9 cellular contexts compared by ENCODE assay signal in genomic region chr1:171313319-171313834, GRCh38. TPM values are rescaled to one million over a fixed set of nuclear protein-coding genes. Genes with fewer than 3 reads are reported as not detected.
DNase-seq lines count a peak whose midpoint lies in the region; ATAC-seq, FAIRE-seq and TF ChIP-seq lines count a peak whose summit lies in the region.
"Had no signal": no experiment of that assay in that cellular context is flagged by ENCODE, and none has a peak within 500 bp of the region (broad histone marks: within the 10 kb centered on the region; RNA-seq: fewer than 3 reads in every experiment).

No MANE protein-coding gene starts in this region.

- intact Hi-C loops in activated CD4-positive, alpha-beta T cell treated with anti-CD3 and anti-CD28 coated beads for 36 hours (cut with DNase I, micrococcal nuclease), result loop anchor here (1.0 to 10.0 kb wide), 7 partner anchors 231 to 1419 kb away; partner anchors contain the start of genes KIFAP3 (in 1 of the 2), SCYL3 (in 1 of the 2) and VAMP4 (in 1 of the 2)
- intact Hi-C loops in GM12878 (cut with micrococcal nuclease; ENCODE audit: unreplicated experiment), result loop anchor here (1.0 to 10.0 kb wide), 2 partner anchors 229 to 346 kb away; no protein-coding TSS in a partner anchor
- intact Hi-C loops in activated T-helper 1 cell treated with anti-CD3 and anti-CD28 coated beads, Interleukin-12 subunit alpha, Interleukin-12 subunit beta, Interleukin-2, Interleukin-4 antibody, amounts not matched to agents 30 ng/mL and 10 ng/mL and 1 ng/mL, durations not matched to agents 14 hours and 24 hours and 36 hours (cut with micrococcal nuclease), result loop anchor here (1.0 to 10.0 kb wide), 5 partner anchors 68 to 1389 kb away; partner anchors contain the start of gene GORAB

- no peak for FAIRE-seq in GM12878 (lab: Jason Lieb, UNC)

- H3K9ac ChIP-seq in GM12878 (ENCODE audit: control insufficient read depth, insufficient read depth, low read length) (no peak overlapping the region), skeletal muscle satellite cell (ENCODE audit: low read depth, low read length) (no peak overlapping the region)

- H3K27me3 ChIP-seq in GM12878 (replicated peaks in 1 of 2; ENCODE audit: control insufficient read depth in 2 of 2, insufficient read depth in 2 of 2, low read length in 1 of 2), result no peaks in the 10 kb centered on the region
- peaks cover 3% of the 10 kb centered on the region for H3K27me3 ChIP-seq in skeletal muscle satellite cell (ENCODE audit: control insufficient read depth, insufficient read depth, low read length)

- no TSS peak for BruUV-seq in GM12878 (replicated peaks; lab: Mats Ljungman, UMichigan)

- TF ChIP-seq EP300 in GM12878 (IDR thresholded peaks at IDR 0.05; ENCODE audit: borderline replicate concordance in 1 of 2, control insufficient read depth in 1 of 2, low read depth in 2 of 2, low read length in 2 of 2), result no peak; a peak in 1 of 4 replicates

- H3K4me3 Mint-ChIP-seq in activated CD4-positive, alpha-beta T cell treated with anti-CD3 and anti-CD28 coated beads for 36 hours, result no peak overlapping the region
- H3K4me3 Mint-ChIP-seq in activated T-helper 1 cell treated with anti-CD3 and anti-CD28 coated beads, Interleukin-12 subunit alpha, Interleukin-12 subunit beta, Interleukin-2, Interleukin-4 antibody, amounts not matched to agents 30 ng/mL and 10 ng/mL and 1 ng/mL, durations not matched to agents 14 hours and 24 hours and 36 hours, result no peak overlapping the region

- H3K4me1 ChIP-seq in GM12878 (ENCODE audit: control insufficient read depth, insufficient read depth, low read length), result 0 out of 2 replicates have a peak, but pooled peaks cover 6% of the 10 kb centered on the region
- H3K4me1 ChIP-seq in skeletal muscle satellite cell (ENCODE audit: control insufficient read depth, insufficient read depth, low read length), result peaks cover 6% of the 10 kb centered on the region

- no peaks in the 10 kb centered on the region for H3K27me3 Mint-ChIP-seq in activated CD4-positive, alpha-beta T cell treated with anti-CD3 and anti-CD28 coated beads for 36 hours
- no peaks in the 10 kb centered on the region for H3K27me3 Mint-ChIP-seq in activated T-helper 1 cell treated with anti-CD3 and anti-CD28 coated beads, Interleukin-12 subunit alpha, Interleukin-12 subunit beta, Interleukin-2, Interleukin-4 antibody, amounts not matched to agents 30 ng/mL and 10 ng/mL and 1 ng/mL, durations not matched to agents 14 hours and 24 hours and 36 hours (ENCODE audit: insufficient read depth)

- H3K27ac ChIP-seq in GM12878 (ENCODE audit: control insufficient read depth, insufficient read depth), result no peak overlapping the region
- H3K27ac ChIP-seq: VCaP had no signal

- no peak for TF ChIP-seq RAD21 in GM12878 (IDR thresholded peaks at IDR 0.05; ENCODE audit: insufficient read depth, low read depth, low read length)

- in situ Hi-C loops in GM12878 (cut with MboI), result no loop called here

- SMC1A ChIA-PET in GM12878 (lab: Charles Lee; ENCODE audit: uncharacterized antibody, unreplicated experiment), result interaction anchor here (0.7 to 4.0 kb wide), 27 partner anchors 9 to 428 kb away, joined by 3 to 60 read pairs (median 4); partner anchors contain the start of gene FMO1

- no peaks in the 10 kb centered on the region for H3K79me2 ChIP-seq in GM12878 (ENCODE audit: control insufficient read depth, insufficient read depth, low read length)

- RAD21 ChIA-PET in GM12878 (lab: Charles Lee; ENCODE audit: unreplicated experiment), result interaction anchor here (0.8 to 2.0 kb wide), 19 partner anchors 27 to 1419 kb away, joined by 3 to 46 read pairs (median 5); partner anchors contain the start of gene PRRC2C

- H3K36me3 Mint-ChIP-seq in activated CD4-positive, alpha-beta T cell treated with anti-CD3 and anti-CD28 coated beads for 36 hours (ENCODE audit: low read depth), result no peaks in the 10 kb centered on the region
- peaks cover 1% of the 10 kb centered on the region for H3K36me3 Mint-ChIP-seq in activated T-helper 1 cell treated with anti-CD3 and anti-CD28 coated beads, Interleukin-12 subunit alpha, Interleukin-12 subunit beta, Interleukin-2, Interleukin-4 antibody, amounts not matched to agents 30 ng/mL and 10 ng/mL and 1 ng/mL, durations not matched to agents 14 hours and 24 hours and 36 hours (ENCODE audit: low read depth)

- no peaks in the 10 kb centered on the region for H3K9me3 Mint-ChIP-seq in activated CD4-positive, alpha-beta T cell treated with anti-CD3 and anti-CD28 coated beads for 36 hours (ENCODE audit: low read depth)
- H3K9me3 Mint-ChIP-seq in activated T-helper 1 cell treated with anti-CD3 and anti-CD28 coated beads, Interleukin-12 subunit alpha, Interleukin-12 subunit beta, Interleukin-2, Interleukin-4 antibody, amounts not matched to agents 30 ng/mL and 10 ng/mL and 1 ng/mL, durations not matched to agents 14 hours and 24 hours and 36 hours, result no peaks in the 10 kb centered on the region

- ATAC-seq in activated CD4-positive, alpha-beta T cell treated with anti-CD3 and anti-CD28 coated beads for 36 hours, result peak; percentile 4
- ATAC-seq in HG02973 (IDR thresholded peaks at IDR 0.05; ENCODE audit: unreplicated experiment) (peak; percentile 51), GM12878 (peak; percentile 63)

- H3K27ac Mint-ChIP-seq in activated CD4-positive, alpha-beta T cell treated with anti-CD3 and anti-CD28 coated beads for 36 hours, result peak overlapping the region; percentile 72
- H3K27ac Mint-ChIP-seq in activated T-helper 1 cell treated with anti-CD3 and anti-CD28 coated beads, Interleukin-12 subunit alpha, Interleukin-12 subunit beta, Interleukin-2, Interleukin-4 antibody, amounts not matched to agents 30 ng/mL and 10 ng/mL and 1 ng/mL, durations not matched to agents 14 hours and 24 hours and 36 hours, result no peak overlapping the region

- POLR2A ChIA-PET in activated CD4-positive, alpha-beta T cell treated with anti-CD3 and anti-CD28 coated beads for 36 hours (lab: Charles Lee), result interaction anchor here (0.6 to 0.7 kb wide), 2 partner anchors 172 to 1239 kb away, joined by 3 read pairs; partner anchors contain the start of gene PRRC2C
- POLR2A ChIA-PET in GM12878 (lab: Charles Lee), result interaction anchor here (0.5 to 1.8 kb wide), 8 partner anchors 39 to 1462 kb away, joined by 3 to 7 read pairs (median 3); partner anchors contain the start of gene FMO1

- H3K4me1 Mint-ChIP-seq in activated CD4-positive, alpha-beta T cell treated with anti-CD3 and anti-CD28 coated beads for 36 hours, result peaks cover 14% of the 10 kb centered on the region
- peaks cover 15% of the 10 kb centered on the region for H3K4me1 Mint-ChIP-seq in activated T-helper 1 cell treated with anti-CD3 and anti-CD28 coated beads, Interleukin-12 subunit alpha, Interleukin-12 subunit beta, Interleukin-2, Interleukin-4 antibody, amounts not matched to agents 30 ng/mL and 10 ng/mL and 1 ng/mL, durations not matched to agents 14 hours and 24 hours and 36 hours (ENCODE audit: low read depth)

- H4K20me1 ChIP-seq in GM12878 (ENCODE audit: control insufficient read depth, insufficient read depth), result no peaks in the 10 kb centered on the region

- no peak overlapping the region for H3K4me3 ChIP-seq in GM12878
- H3K4me3 ChIP-seq in skeletal muscle satellite cell (ENCODE audit: low read length), result no peak overlapping the region

- no peak for DNase-seq in activated CD4-positive, alpha-beta T cell treated with anti-CD3 and anti-CD28 coated beads for 36 hours
- DNase-seq in activated CD4-positive, alpha-beta T cell treated with anti-CD3 and anti-CD28 coated beads, Interleukin-2, amount 50 U/mL, for 48 hours, result no peak
- DNase-seq in GM12878 (ENCODE audit: low read depth, low spot score) (no peak), GF-D8 (lab: John Stamatoyannopoulos, UW) (no peak)
- DNase-seq in stimulated activated CD4-positive, alpha-beta T cell treated with anti-CD3 and anti-CD28 coated beads, Interleukin-12 subunit alpha, Interleukin-12 subunit beta, amount 100 ng/mL, for 4 hours, result no peak
- DNase-seq in activated T-helper 1 cell treated with anti-CD3 and anti-CD28 coated beads, Interleukin-12 subunit alpha, Interleukin-12 subunit beta, Interleukin-2, Interleukin-4 antibody, amounts not matched to agents 30 ng/mL and 10 ng/mL and 1 ng/mL, durations not matched to agents 14 hours and 24 hours and 36 hours (ENCODE audit: low spot score), result no peak

- TF ChIP-seq POLR2A in GM12878 (IDR thresholded peaks at IDR 0.05; ENCODE audit: low read depth, low read length), result no peak

- H3K36me3 ChIP-seq in GM12878 (ENCODE audit: control insufficient read depth in 2 of 2, insufficient read depth in 2 of 2, low read length in 1 of 2) (no peaks in the 10 kb centered on the region), skeletal muscle satellite cell (ENCODE audit: insufficient read depth, low read length) (no peaks in the 10 kb centered on the region)

- no peak overlapping the region for H3K4me2 ChIP-seq in GM12878 (ENCODE audit: control insufficient read depth, insufficient read depth)
- H3K4me2 ChIP-seq in skeletal muscle satellite cell (ENCODE audit: low read length), result peak overlapping the region; percentile 40

- 5% methylated on average over 1 of the region's 1 CpG for WGBS in GM12878 (ENCODE audit: insufficient coverage, insufficient replicate concordance, low lambda C conversion rate, missing lambda C conversion rate)

- TF ChIP-seq CTCF in GM12878 (IDR thresholded peaks at IDR 0.05 in 2 of 3, conservative IDR thresholded peaks at IDR 0.05 in 1 of 3; ENCODE audit: control insufficient read depth in 2 of 3, extremely low read depth in 1 of 3, insufficient read depth in 1 of 3, low read depth in 3 of 3, low read length in 3 of 3), result no peak

- H3K9me3 ChIP-seq in GM12878 (replicated peaks; ENCODE audit: control insufficient read depth, insufficient read depth, low read length), result no peaks in the 10 kb centered on the region
- H3K9me3 ChIP-seq in skeletal muscle satellite cell (replicated peaks; ENCODE audit: low read length), result no peaks in the 10 kb centered on the region

- peak overlapping the region; percentile 26 for H2AFZ ChIP-seq in GM12878 (ENCODE audit: control insufficient read depth, low read depth, low read length)

- CTCF ChIA-PET in activated CD4-positive, alpha-beta T cell treated with anti-CD3 and anti-CD28 coated beads for 36 hours (lab: Charles Lee), result interaction anchor here (0.5 to 2.9 kb wide), 44 partner anchors 8 to 1518 kb away, joined by 3 to 50 read pairs (median 4); partner anchors contain the start of genes FMO1, PRRC2C and VAMP4
- CTCF ChIA-PET in GM12878 (lab: Yijun Ruan, JAX), result interaction anchor here (0.6 to 3.2 kb wide), 54 partner anchors 8 to 1387 kb away, joined by 3 to 162 read pairs (median 4); partner anchors contain the start of genes FMO1, FMO2 and PRRC2C

RNA-seq across cellular contexts. Expression of gene FMO4, which starts 0.6 kb away (rescaled TPM):
- 1 to 10 TPM; 1.4 to 2.8 TPM for total RNA-seq in activated CD4-positive, alpha-beta T cell treated with anti-CD3 and anti-CD28 coated beads for 36 hours
- 1.5 and 2.4 TPM in 2 replicates for total RNA-seq in GM12878 (2013; cell fraction: nucleolus; rRNA removed)
- 1.0 and 1.1 TPM in 2 replicates for total RNA-seq in GM12878 (2014; rRNA removed)
- 0.85 and 0.92 TPM in 2 replicates for total RNA-seq in GM12878 (2014; rRNA removed; fragmentation: Illumina TruSeq; extraction: Trizol)
- 0.32 and 0.72 TPM in 2 replicates for total RNA-seq in GM12878 (2021)
- 1.3 TPM for polyA plus RNA-seq in GM12878 (2011; ENCODE audit: low read depth)
- polyA plus RNA-seq in GM12878 (2011; rRNA removed), result 3.0 and 3.9 TPM in 2 replicates
- 1.1 and 1.4 TPM in 2 replicates for polyA plus RNA-seq in GM12878 (2011; cell fraction: cytosol; rRNA removed)
- 1.4 and 2.0 TPM in 2 replicates for polyA plus RNA-seq in GM12878 (2011; cell fraction: nucleus; rRNA removed)
- 1.8 and 2.0 TPM in 2 replicates for polyA plus RNA-seq in GM12878 (2012)
- polyA plus RNA-seq in GM12878 (2014; fragmentation: Illumina TruSeq; extraction: Trizol), result 1.3 and 2.4 TPM in 2 replicates
- polyA plus RNA-seq in GM12878 (2014; fragmentation: Nextera tagmentation; extraction: Ambion mirVana), result 1 to 10 TPM; 1.4 to 1.8 TPM
- 1.1 and 2.3 TPM in 2 replicates for polyA plus RNA-seq in GM12878 (2014; rRNA removed)
- polyA plus RNA-seq in GM12878 (2016; fragmentation: Nextera tagmentation; extraction: Ambion mirVana), result under 1 TPM; 0.26 to 0.70 TPM
- 1.4 and 2.2 TPM in 2 replicates for polyA minus RNA-seq in GM12878 (2011; rRNA and poly(A)+ RNA removed)
- polyA minus RNA-seq in GM12878 (2011; cell fraction: cytosol; rRNA and poly(A)+ RNA removed), result 0.83 TPM in 1 of 2 replicates, not detected in the other
- polyA minus RNA-seq in GM12878 (2011; cell fraction: nucleus; rRNA and poly(A)+ RNA removed), result 0.24 and 1.3 TPM in 2 replicates
- 0.51 and 1.5 TPM in 2 replicates for total RNA-seq in skeletal muscle satellite cell (2012; rRNA removed)
- total RNA-seq in activated T-helper 1 cell treated with anti-CD3 and anti-CD28 coated beads, Interleukin-12 subunit alpha, Interleukin-12 subunit beta, Interleukin-2, Interleukin-4 antibody, amounts not matched to agents 30 ng/mL and 10 ng/mL and 1 ng/mL, durations not matched to agents 14 hours and 24 hours and 36 hours, result 0.39 and 1.5 TPM in 2 replicates

Comparison
In these comparisons a context has a peak if more than half of its experiments do, and no peak if none do; other contexts are left out.
1. ATAC-seq: peak in every context shown above with its lines; median percentile 63 in GM12878; 51 in HG02973; 4 in activated CD4-positive, alpha-beta T cell treated with anti-CD3 and anti-CD28 coated beads for 36 hours.